ENCODE assay signal across 8 cellular contexts in the genomic region with DNA sequence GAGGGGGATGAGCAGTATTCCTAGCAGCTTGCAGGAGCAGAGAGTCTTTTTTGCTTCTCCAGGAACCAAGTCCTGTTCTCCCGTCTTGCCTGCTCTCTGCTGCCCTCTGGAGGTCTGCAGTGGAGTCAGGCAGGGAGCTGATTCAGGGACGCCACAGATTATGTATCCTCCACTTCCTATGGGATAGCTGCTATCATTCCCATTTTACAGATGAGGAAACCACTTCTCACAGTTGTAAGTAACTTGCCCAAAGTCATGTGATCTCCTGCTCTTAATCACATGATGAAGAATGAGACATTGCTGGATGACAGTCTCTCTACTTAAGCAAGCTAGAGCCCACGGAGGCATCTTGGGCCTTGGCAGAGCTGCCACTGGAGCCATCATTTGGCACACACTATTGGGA. TPM values are rescaled to one million over a fixed set of nuclear protein-coding genes. Genes with fewer than 3 reads are reported as not detected.
DNase-seq lines count a peak whose midpoint lies in the region; ATAC-seq and TF ChIP-seq lines count a peak whose summit lies in the region.

No MANE protein-coding gene starts in this region.

- no peaks in the 10 kb centered on the region for H3K27me3 ChIP-seq in NT2/D1 (ENCODE audit: insufficient read depth, insufficient read length)

- H3K9me3 ChIP-seq in NT2/D1 (ENCODE audit: insufficient read depth, low read length), result no peaks in the 10 kb centered on the region

- H3K4me3 ChIP-seq in NT2/D1 (ENCODE audit: insufficient read length, low read depth) (no peak overlapping the region), epithelial cell of esophagus (ENCODE audit: low read length) (no peak overlapping the region)

- peaks cover 15% of the 10 kb centered on the region for H3K36me3 ChIP-seq in NT2/D1 (ENCODE audit: insufficient read depth, insufficient read length, low read length)

- no peak overlapping the region for H3K9ac ChIP-seq in NT2/D1 (ENCODE audit: insufficient read length, low read depth)

- peak; percentile 98 for TF ChIP-seq CTCF in epithelial cell of esophagus (IDR thresholded peaks at IDR 0.05; ENCODE audit: insufficient read depth, low read depth, low read length, missing control alignments)

- DNase-seq in COLO829 (ENCODE audit: low spot score) (peak; percentile 69), NT2/D1 (ENCODE audit: low read depth, low spot score) (peak; percentile 76), epithelial cell of esophagus (ENCODE audit: low read depth) (peak; percentile 77), myocyte (ENCODE audit: low read depth) (peak; percentile 86)
- DNase-seq in activated CD8-positive, alpha-beta memory T cell treated with anti-CD3 and anti-CD28 coated beads, Interleukin-2, amount 50 U/mL, for 24 hours (ENCODE audit: extremely low read depth), result peak; percentile 37
- peak; percentile 87 for DNase-seq in stimulated activated CD8-positive, alpha-beta memory T cell treated with anti-CD3 and anti-CD28 coated beads, Interleukin-4, amount 100 ng/mL, for 48 hours

- ATAC-seq in HG03378 (IDR thresholded peaks at IDR 0.05; ENCODE audit: unreplicated experiment) (peak; percentile 47), GM21619 (IDR thresholded peaks at IDR 0.05; ENCODE audit: unreplicated experiment) (no peak)

- no peaks in the 10 kb centered on the region for H3K4me1 ChIP-seq in NT2/D1 (ENCODE audit: insufficient read depth, insufficient read length)

RNA-seq across cellular contexts. Expression of a gene that starts 8.3 kb away (rescaled TPM):
- 0.43 and 2.0 TPM in 2 replicates for total RNA-seq in myocyte
- polyA plus RNA-seq in myocyte (2012), result 0.98 TPM

RNA-seq across cellular contexts. Expression of a gene that starts 45.2 kb away (rescaled TPM):
- 121 and 123 TPM in 2 replicates for total RNA-seq in myocyte
- 183 TPM for polyA plus RNA-seq in myocyte (2012)

Comparison
In these comparisons a context has a peak if more than half of its experiments do, and no peak if none do; other contexts are left out.
1. DNase-seq: peak in every context shown above with its lines; median percentile 87 in stimulated activated CD8-positive, alpha-beta memory T cell treated with anti-CD3 and anti-CD28 coated beads, Interleukin-4, amount 100 ng/mL, for 48 hours; 86 in myocyte; 77 in epithelial cell of esophagus; 76 in NT2/D1; 69 in COLO829; 37 in activated CD8-positive, alpha-beta memory T cell treated with anti-CD3 and anti-CD28 coated beads, Interleukin-2, amount 50 U/mL, for 24 hours.